In genomic region chr4:87024181-87024580, GRCh38 we compare ENCODE assay signal across 1 cellular context.
TF ChIP-seq lines count a peak whose summit lies in the region.

No MANE protein-coding gene starts in this region.

TF ChIP-seq in GM23338, 12 proteins besides CTCF, POLR2A, EP300 and RAD21 (continued from another document):
- TF ChIP-seq, protein P1, sequence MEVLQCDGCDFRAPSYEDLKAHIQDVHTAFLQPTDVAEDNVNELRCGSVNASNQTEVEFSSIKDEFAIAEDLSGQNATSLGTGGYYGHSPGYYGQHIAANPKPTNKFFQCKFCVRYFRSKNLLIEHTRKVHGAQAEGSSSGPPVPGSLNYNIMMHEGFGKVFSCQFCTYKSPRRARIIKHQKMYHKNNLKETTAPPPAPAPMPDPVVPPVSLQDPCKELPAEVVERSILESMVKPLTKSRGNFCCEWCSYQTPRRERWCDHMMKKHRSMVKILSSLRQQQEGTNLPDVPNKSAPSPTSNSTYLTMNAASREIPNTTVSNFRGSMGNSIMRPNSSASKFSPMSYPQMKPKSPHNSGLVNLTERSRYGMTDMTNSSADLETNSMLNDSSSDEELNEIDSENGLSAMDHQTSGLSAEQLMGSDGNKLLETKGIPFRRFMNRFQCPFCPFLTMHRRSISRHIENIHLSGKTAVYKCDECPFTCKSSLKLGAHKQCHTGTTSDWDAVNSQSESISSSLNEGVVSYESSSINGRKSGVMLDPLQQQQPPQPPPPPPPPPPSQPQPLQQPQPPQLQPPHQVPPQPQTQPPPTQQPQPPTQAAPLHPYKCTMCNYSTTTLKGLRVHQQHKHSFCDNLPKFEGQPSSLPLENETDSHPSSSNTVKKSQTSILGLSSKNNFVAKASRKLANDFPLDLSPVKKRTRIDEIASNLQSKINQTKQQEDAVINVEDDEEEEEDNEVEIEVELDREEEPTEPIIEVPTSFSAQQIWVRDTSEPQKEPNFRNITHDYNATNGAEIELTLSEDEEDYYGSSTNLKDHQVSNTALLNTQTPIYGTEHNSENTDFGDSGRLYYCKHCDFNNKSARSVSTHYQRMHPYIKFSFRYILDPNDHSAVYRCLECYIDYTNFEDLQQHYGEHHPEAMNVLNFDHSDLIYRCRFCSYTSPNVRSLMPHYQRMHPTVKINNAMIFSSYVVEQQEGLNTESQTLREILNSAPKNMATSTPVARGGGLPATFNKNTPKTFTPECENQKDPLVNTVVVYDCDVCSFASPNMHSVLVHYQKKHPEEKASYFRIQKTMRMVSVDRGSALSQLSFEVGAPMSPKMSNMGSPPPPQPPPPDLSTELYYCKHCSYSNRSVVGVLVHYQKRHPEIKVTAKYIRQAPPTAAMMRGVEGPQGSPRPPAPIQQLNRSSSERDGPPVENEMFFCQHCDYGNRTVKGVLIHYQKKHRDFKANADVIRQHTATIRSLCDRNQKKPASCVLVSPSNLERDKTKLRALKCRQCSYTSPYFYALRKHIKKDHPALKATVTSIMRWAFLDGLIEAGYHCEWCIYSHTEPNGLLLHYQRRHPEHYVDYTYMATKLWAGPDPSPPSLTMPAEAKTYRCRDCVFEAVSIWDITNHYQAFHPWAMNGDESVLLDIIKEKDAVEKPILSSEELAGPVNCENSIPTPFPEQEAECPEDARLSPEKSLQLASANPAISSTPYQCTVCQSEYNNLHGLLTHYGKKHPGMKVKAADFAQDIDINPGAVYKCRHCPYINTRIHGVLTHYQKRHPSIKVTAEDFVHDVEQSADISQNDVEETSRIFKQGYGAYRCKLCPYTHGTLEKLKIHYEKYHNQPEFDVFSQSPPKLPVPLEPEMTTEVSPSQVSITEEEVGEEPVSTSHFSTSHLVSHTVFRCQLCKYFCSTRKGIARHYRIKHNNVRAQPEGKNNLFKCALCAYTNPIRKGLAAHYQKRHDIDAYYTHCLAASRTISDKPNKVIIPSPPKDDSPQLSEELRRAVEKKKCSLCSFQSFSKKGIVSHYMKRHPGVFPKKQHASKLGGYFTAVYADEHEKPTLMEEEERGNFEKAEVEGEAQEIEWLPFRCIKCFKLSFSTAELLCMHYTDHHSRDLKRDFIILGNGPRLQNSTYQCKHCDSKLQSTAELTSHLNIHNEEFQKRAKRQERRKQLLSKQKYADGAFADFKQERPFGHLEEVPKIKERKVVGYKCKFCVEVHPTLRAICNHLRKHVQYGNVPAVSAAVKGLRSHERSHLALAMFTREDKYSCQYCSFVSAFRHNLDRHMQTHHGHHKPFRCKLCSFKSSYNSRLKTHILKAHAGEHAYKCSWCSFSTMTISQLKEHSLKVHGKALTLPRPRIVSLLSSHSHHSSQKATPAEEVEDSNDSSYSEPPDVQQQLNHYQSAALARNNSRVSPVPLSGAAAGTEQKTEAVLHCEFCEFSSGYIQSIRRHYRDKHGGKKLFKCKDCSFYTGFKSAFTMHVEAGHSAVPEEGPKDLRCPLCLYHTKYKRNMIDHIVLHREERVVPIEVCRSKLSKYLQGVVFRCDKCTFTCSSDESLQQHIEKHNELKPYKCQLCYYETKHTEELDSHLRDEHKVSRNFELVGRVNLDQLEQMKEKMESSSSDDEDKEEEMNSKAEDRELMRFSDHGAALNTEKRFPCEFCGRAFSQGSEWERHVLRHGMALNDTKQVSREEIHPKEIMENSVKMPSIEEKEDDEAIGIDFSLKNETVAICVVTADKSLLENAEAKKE (CRISPR knock-in tag; IDR thresholded peaks at IDR 0.05), result no peak
- TF ChIP-seq, protein P2, sequence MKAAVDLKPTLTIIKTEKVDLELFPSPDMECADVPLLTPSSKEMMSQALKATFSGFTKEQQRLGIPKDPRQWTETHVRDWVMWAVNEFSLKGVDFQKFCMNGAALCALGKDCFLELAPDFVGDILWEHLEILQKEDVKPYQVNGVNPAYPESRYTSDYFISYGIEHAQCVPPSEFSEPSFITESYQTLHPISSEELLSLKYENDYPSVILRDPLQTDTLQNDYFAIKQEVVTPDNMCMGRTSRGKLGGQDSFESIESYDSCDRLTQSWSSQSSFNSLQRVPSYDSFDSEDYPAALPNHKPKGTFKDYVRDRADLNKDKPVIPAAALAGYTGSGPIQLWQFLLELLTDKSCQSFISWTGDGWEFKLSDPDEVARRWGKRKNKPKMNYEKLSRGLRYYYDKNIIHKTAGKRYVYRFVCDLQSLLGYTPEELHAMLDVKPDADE (IDR thresholded peaks at IDR 0.05), result no peak
- TF ChIP-seq ZNF114 (CRISPR knock-in tag; IDR thresholded peaks at IDR 0.05) (no peak), EZH2 (IDR thresholded peaks at IDR 0.05; ENCODE audit: low read depth, unreplicated experiment) (no peak), POLR2AphosphoS5 (IDR thresholded peaks at IDR 0.05; ENCODE audit: low read depth) (no peak), CREB1 (CRISPR knock-in tag; IDR thresholded peaks at IDR 0.05; ENCODE audit: low read depth) (no peak), ZNF331 (CRISPR knock-in tag; IDR thresholded peaks at IDR 0.05; ENCODE audit: low read depth) (no peak), NANOG (IDR thresholded peaks at IDR 0.05; ENCODE audit: borderline replicate concordance) (no peak), STAT1 (IDR thresholded peaks at IDR 0.05; ENCODE audit: unreplicated experiment) (no peak), EZH2phosphoT487 (IDR thresholded peaks at IDR 0.05; ENCODE audit: unreplicated experiment) (no peak)
